ENCODE assay signal across 1 cellular context in genomic region chr12:76623929-76624328, GRCh38.
TF ChIP-seq lines count a peak whose summit lies in the region.

No MANE protein-coding gene starts in this region.

TF ChIP-seq in HCT116, 20 proteins besides CTCF, POLR2A, EP300 and RAD21 (continued from another document):
- no peak for TF ChIP-seq ZBTB33 (IDR thresholded peaks at IDR 0.05; ENCODE audit: extremely low read depth, insufficient replicate concordance, low read length)
- TF ChIP-seq YY1 (IDR thresholded peaks at IDR 0.05; ENCODE audit: extremely low read depth, insufficient replicate concordance, low read depth, low read length), result no peak
- no peak for TF ChIP-seq CBX3 (IDR thresholded peaks at IDR 0.05; ENCODE audit: low read depth)
- TF ChIP-seq EZH2phosphoT487 (IDR thresholded peaks at IDR 0.05; ENCODE audit: borderline replicate concordance), result no peak
- no peak for TF ChIP-seq FOSL1 (IDR thresholded peaks at IDR 0.05; ENCODE audit: low read depth)
- no peak for TF ChIP-seq TCF7L2 (IDR thresholded peaks at IDR 0.05; ENCODE audit: borderline replicate concordance, extremely low read depth, insufficient read depth, insufficient read length)
